ENCODE assay signal across 23 cellular contexts in the genomic region with DNA sequence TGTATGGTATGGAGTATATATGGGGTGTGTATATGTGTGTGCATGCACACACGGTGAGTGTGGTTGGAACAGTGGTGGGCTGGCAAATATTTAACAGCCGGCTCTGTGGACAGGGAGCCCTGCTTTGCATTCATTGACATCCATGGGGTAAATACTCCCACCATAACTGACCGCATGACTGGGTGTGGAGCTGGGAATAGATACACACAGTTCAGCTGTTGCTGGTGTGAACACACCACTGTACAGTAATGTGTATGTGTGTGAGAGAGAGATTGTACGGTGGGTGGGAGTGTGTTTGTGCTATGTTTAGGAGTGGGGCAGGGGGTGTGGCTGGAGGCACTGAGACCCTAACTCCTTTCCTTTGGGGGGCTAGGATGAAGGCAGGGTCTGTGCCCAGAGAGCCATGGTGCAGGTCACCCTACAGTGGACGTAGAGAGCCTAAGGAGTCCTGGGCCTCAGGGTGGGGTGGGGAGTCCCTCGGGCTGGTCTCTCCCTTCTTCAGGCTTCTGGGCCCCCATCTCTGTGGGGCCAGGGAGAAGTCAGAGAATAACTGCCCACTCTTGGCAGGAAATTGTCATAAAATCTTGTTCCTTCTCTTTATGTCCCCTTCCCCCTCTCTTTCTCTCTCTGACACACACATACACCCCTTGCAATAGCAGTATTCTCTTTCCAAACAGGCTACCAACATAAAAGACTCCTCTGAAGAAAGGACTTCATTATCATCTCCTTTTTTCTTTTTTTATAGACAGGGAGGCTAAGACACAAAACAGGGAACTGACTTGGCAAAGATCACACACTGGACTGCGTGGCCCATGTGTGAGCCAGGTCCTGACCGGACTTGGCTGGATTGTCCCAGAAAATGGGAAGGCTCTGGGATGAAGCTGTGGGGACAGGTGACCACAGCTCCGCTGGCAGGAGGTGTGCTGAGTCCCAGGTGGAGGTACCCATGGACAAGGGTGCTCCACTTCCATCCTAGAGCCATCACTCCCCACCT. TPM values are rescaled to one million over a fixed set of nuclear protein-coding genes. Genes with fewer than 3 reads are reported as not detected.
"Had no signal": no experiment of that assay in that cellular context is flagged by ENCODE, and none has a peak within 500 bp of the region (broad histone marks: within the 10 kb centered on the region; RNA-seq: fewer than 3 reads in every experiment).

No MANE protein-coding gene starts in this region.

- H3K4me3 ChIP-seq: adrenal gland, MG63 had no signal

- H3K4me1 ChIP-seq: adrenal gland had no signal

- H3K36me3 ChIP-seq: adrenal gland, MG63, WERI-Rb-1 had no signal

- H3K27ac ChIP-seq: adrenal gland, WERI-Rb-1 had no signal

- H3K9me3 ChIP-seq: adrenal gland, MG63 had no signal

- DNase-seq: activated CD4-positive, alpha-beta memory T cell treated with anti-CD3 and anti-CD28 coated beads, Interleukin-2, amount 10 ng/mL, durations not matched to agents 7 days and 5 days; activated CD4-positive, alpha-beta T cell treated with anti-CD3 and anti-CD28 coated beads for 36 hours; activated CD4-positive, alpha-beta T cell treated with anti-CD3 and anti-CD28 coated beads, Interleukin-2, amount 50 U/mL, for 1 hour; activated CD8-positive, alpha-beta memory T cell treated with anti-CD3 and anti-CD28 coated beads, Interleukin-2, amount 50 U/mL, for 4 hours; activated gamma-delta T cell treated with Interleukin-2 at 50 U/mL for 16 hours; activated naive CD4-positive, alpha-beta T cell treated with anti-CD3 and anti-CD28 coated beads, Interleukin-2, amount 10 ng/mL, durations not matched to agents 7 days and 5 days; activated naive CD8-positive, alpha-beta T cell treated with anti-CD3 and anti-CD28 coated beads, Interleukin-2, amount 10 ng/mL, durations not matched to agents 7 days and 5 days; activated T-cell treated with anti-CD3 and anti-CD28 coated beads, Interleukin-2, amount 50 U/mL, for 72 hours; adrenal gland; aorta; KG1; MG63; MV-4-11; NCI-H1092 treated with DMSO at 0.1 percent for 48 hours; NCI-H1436; NCI-H1694 treated with DMSO at 0.1 percent for 48 hours; NCI-H2029 treated with DMSO at 0.1 percent for 48 hours; NCI-H69; NK-92 treated with Interleukin-12 subunit alpha and Interleukin-12 subunit beta, amount 100 ng/mL, for 24 hours; T-cell; T-helper 2 cell; WERI-Rb-1 had no signal

RNA-seq across cellular contexts. Expression of a gene that starts 3.2 kb away (rescaled TPM):
- polyA plus RNA-seq: IgD-negative memory B cell had no signal
